Comparison of ENCODE assay signal across 8 cellular contexts in genomic region chr20:1437222-1437904, GRCh38. TPM values are rescaled to one million over a fixed set of nuclear protein-coding genes. Genes with fewer than 3 reads are reported as not detected.
DNase-seq lines count a peak whose midpoint lies in the region; ATAC-seq and TF ChIP-seq lines count a peak whose summit lies in the region.

No MANE protein-coding gene starts in this region.

- H3K9me3 ChIP-seq in DND-41 (ENCODE audit: insufficient read depth, low read length, severe bottlenecking) (no peaks in the 10 kb centered on the region), Panc1 (ENCODE audit: control insufficient read depth, insufficient read depth, low read depth, low read length) (peaks cover 20% of the 10 kb centered on the region; the same call in 1 of the 2 replicates), esophagus squamous epithelium (no peaks in the 10 kb centered on the region)

- H3K27ac Mint-ChIP-seq in natural killer cell treated with Interleukin-12 subunit alpha and Interleukin-12 subunit beta and Interleukin-15 and Interleukin-18, amount 100 ng/mL, for 72 hours, result no peak overlapping the region

- TF ChIP-seq EP300 in Ishikawa (IDR thresholded peaks at IDR 0.05; ENCODE audit: borderline replicate concordance), result no peak

- H3K9ac ChIP-seq in DND-41 (ENCODE audit: low read depth, low read length), result no peak overlapping the region

- TF ChIP-seq CTCF in DND-41 (IDR thresholded peaks at IDR 0.05; ENCODE audit: borderline replicate concordance, extremely low read depth, low read length, poor library complexity, severe bottlenecking) (peak; percentile 97), Panc1 (IDR thresholded peaks at IDR 0.05) (peak; percentile 95), esophagus squamous epithelium (IDR thresholded peaks at IDR 0.05) (peak; percentile 65 to 88 (median 82))

- no TSS peak for BruUV-seq in Panc1 (replicated peaks; lab: Mats Ljungman, UMichigan)

- H3K4me3 ChIP-seq in DND-41 (ENCODE audit: low read depth in 1 of 2, low read length in 2 of 2) (no peak overlapping the region), Panc1 (ENCODE audit: low read depth in 2 of 2, low read length in 2 of 2) (no peak overlapping the region), esophagus squamous epithelium (no peak overlapping the region)

- POLR2A ChIA-PET in Panc1 (lab: Charles Lee), result interaction anchor here (1.0 kb wide), 1 partner anchor 46 kb away, joined by 3 read pairs; no protein-coding TSS in a partner anchor

- peaks cover 13 to 20% of the 10 kb centered on the region in 2 donors for H3K27me3 Mint-ChIP-seq in natural killer cell treated with Interleukin-12 subunit alpha and Interleukin-12 subunit beta and Interleukin-15 and Interleukin-18, amount 100 ng/mL, for 72 hours

- peak; percentile 94 for TF ChIP-seq RAD21 in Ishikawa (IDR thresholded peaks at IDR 0.05; ENCODE audit: low read depth)

- ATAC-seq in DND-41 (ENCODE audit: insufficient read depth, low read depth) (peak; percentile 53), Panc1 (peak; percentile 84), GM18909 (IDR thresholded peaks at IDR 0.05; ENCODE audit: poor library complexity, unreplicated experiment) (no peak)
- ATAC-seq in natural killer cell treated with Interleukin-12 subunit alpha and Interleukin-12 subunit beta and Interleukin-15 and Interleukin-18, amount 100 ng/mL, for 72 hours, result peak; percentile 65 to 74

- DNase-seq in DND-41 (peak; percentile 78), Panc1 (ENCODE audit: low read depth, low spot score) (peak; percentile 78), esophagus squamous epithelium (lab: John Stamatoyannopoulos, UW) (peak; percentile 19)
- DNase-seq in activated T-cell treated with anti-CD3 and anti-CD28 coated beads, Interleukin-2, amount 50 U/mL, for 1 hour, result peak; percentile 79
- DNase-seq in natural killer cell treated with Interleukin-12 subunit alpha and Interleukin-12 subunit beta and Interleukin-15 and Interleukin-18, amount 100 ng/mL, for 72 hours (ENCODE audit: low spot score), result peak; percentile 85
- peak; percentile 48 to 78 (median 70) for DNase-seq in stimulated activated naive CD4-positive, alpha-beta T cell (lab: John Stamatoyannopoulos, UW)

- in situ Hi-C loops in Panc1 (cut with HindIII; ENCODE audit: low pct_unique_long_range_greater_than_20kb, low sequenced_read_pairs), result no loop called here

- H3K4me1 Mint-ChIP-seq in natural killer cell treated with Interleukin-12 subunit alpha and Interleukin-12 subunit beta and Interleukin-15 and Interleukin-18, amount 100 ng/mL, for 72 hours (ENCODE audit: low read depth in 2 of 2), result peaks cover 23 to 25% of the 10 kb centered on the region in 2 donors

- 48 to 54% methylated on average over 7 of the region's 7 CpGs for WGBS in esophagus squamous epithelium, 2 donors

- intact Hi-C loops in Panc1 (cut with micrococcal nuclease; ENCODE audit: unreplicated experiment) (loop anchor here (1.0 to 10.0 kb wide), 3 partner anchors 45 to 124 kb away; partner anchors contain the start of gene FKBP1A), esophagus squamous epithelium (cut with DNase I) (no loop called here)

- no peaks in the 10 kb centered on the region for H3K9me3 Mint-ChIP-seq in natural killer cell treated with Interleukin-12 subunit alpha and Interleukin-12 subunit beta and Interleukin-15 and Interleukin-18, amount 100 ng/mL, for 72 hours

- no peak overlapping the region for H2AFZ ChIP-seq in DND-41 (ENCODE audit: low read depth, low read length)

- H3K4me1 ChIP-seq in DND-41 (ENCODE audit: insufficient read depth, low read length) (peaks cover 24% of the 10 kb centered on the region), Panc1 (ENCODE audit: control insufficient read depth, insufficient read depth, low read length) (peaks cover 10% of the 10 kb centered on the region), esophagus squamous epithelium (no peaks in the 10 kb centered on the region)

- no peak for TF ChIP-seq POLR2A in esophagus squamous epithelium (IDR thresholded peaks at IDR 0.05)

- H3K36me3 ChIP-seq in DND-41 (ENCODE audit: insufficient read depth, low read length) (peaks cover 16% of the 10 kb centered on the region; the same call in 1 of the 2 replicates), Panc1 (ENCODE audit: control insufficient read depth, insufficient read depth, low read length) (no peaks in the 10 kb centered on the region), esophagus squamous epithelium (peaks cover 3 to 39% (median 13%) of the 10 kb centered on the region in 3 donors)

- CTCF ChIA-PET in Panc1 (lab: Charles Lee), result interaction anchor here (0.6 to 2.0 kb wide), 5 partner anchors 45 to 127 kb away, joined by 3 to 5 read pairs (median 3); no protein-coding TSS in a partner anchor

- H3K36me3 Mint-ChIP-seq in natural killer cell treated with Interleukin-12 subunit alpha and Interleukin-12 subunit beta and Interleukin-15 and Interleukin-18, amount 100 ng/mL, for 72 hours, result peaks cover 11% of the 10 kb centered on the region

- no peak overlapping the region for H3K4me2 ChIP-seq in DND-41 (ENCODE audit: insufficient read depth, low read length)

- H3K4me3 Mint-ChIP-seq in natural killer cell treated with Interleukin-12 subunit alpha and Interleukin-12 subunit beta and Interleukin-15 and Interleukin-18, amount 100 ng/mL, for 72 hours, result no peak overlapping the region

- no peaks in the 10 kb centered on the region for H3K79me2 ChIP-seq in DND-41 (ENCODE audit: insufficient read depth, low read length)

- H3K27ac ChIP-seq in DND-41 (ENCODE audit: low read length) (no peak overlapping the region), Panc1 (ENCODE audit: low read length) (peak overlapping the region; percentile 69), esophagus squamous epithelium (no peak overlapping the region)

- H4K20me1 ChIP-seq in DND-41 (ENCODE audit: insufficient read depth, low read length), result peaks cover 3% of the 10 kb centered on the region; the same call in 1 of the 2 replicates

- H3K27me3 ChIP-seq in DND-41 (ENCODE audit: insufficient read depth, low read length, poor library complexity) (no peaks in the 10 kb centered on the region), Panc1 (ENCODE audit: control insufficient read depth, insufficient read depth, low read length) (no peaks in the 10 kb centered on the region), esophagus squamous epithelium (no peaks in the 10 kb centered on the region)

TF ChIP-seq in Ishikawa, 13 proteins besides CTCF, POLR2A, EP300 and RAD21:
- TF ChIP-seq ZBTB7A (IDR thresholded peaks at IDR 0.05; ENCODE audit: low read depth), result no peak
- TF ChIP-seq TCF12 (IDR thresholded peaks at IDR 0.05; ENCODE audit: low read depth), result no peak
- TF ChIP-seq TEAD4 (IDR thresholded peaks at IDR 0.05), result no peak
- no peak for TF ChIP-seq YY1 (IDR thresholded peaks at IDR 0.05; ENCODE audit: low read depth)

RNA-seq across cellular contexts. Expression of gene NSFL1C, which starts 29.3 kb away (rescaled TPM):
- total RNA-seq in Panc1 (2021; ENCODE audit: unreplicated experiment), result 151 TPM
- 146 TPM for polyA plus RNA-seq in Panc1 (2012; ENCODE audit: insufficient read length)
- total RNA-seq in esophagus squamous epithelium, result 10 to 100 TPM; 41.5 to 65.6 (median 59.3) TPM
- 10 to 100 TPM; 73.6 to 99.9 TPM for total RNA-seq in natural killer cell treated with Interleukin-12 subunit alpha and Interleukin-12 subunit beta and Interleukin-15 and Interleukin-18, amount 100 ng/mL, for 72 hours

RNA-seq across cellular contexts. Expression of gene FKBP1A, which starts 44.5 kb away (rescaled TPM):
- total RNA-seq in Panc1 (2021; ENCODE audit: unreplicated experiment) (695 TPM), esophagus squamous epithelium (100 to 1,000 TPM in 3 of 4 donors, 10 to 100 TPM in 1; 76.2 to 132 (median 102) TPM)
- polyA plus RNA-seq in Panc1 (2012; ENCODE audit: insufficient read length), result 830 TPM
- 100 to 1,000 TPM; 167 to 229 TPM for total RNA-seq in natural killer cell treated with Interleukin-12 subunit alpha and Interleukin-12 subunit beta and Interleukin-15 and Interleukin-18, amount 100 ng/mL, for 72 hours

RNA-seq across cellular contexts. Expression of gene SIRPB2, which starts 53.9 kb away (rescaled TPM):
- total RNA-seq in Panc1 (2021; ENCODE audit: unreplicated experiment) (not detected), esophagus squamous epithelium (1 to 10 TPM; 1.2 to 5.9 (median 1.9) TPM)
- not detected for polyA plus RNA-seq in Panc1 (2012; ENCODE audit: insufficient read length)
- not detected for total RNA-seq in natural killer cell treated with Interleukin-12 subunit alpha and Interleukin-12 subunit beta and Interleukin-15 and Interleukin-18, amount 100 ng/mL, for 72 hours

Comparison
In these comparisons a context has a peak if more than half of its experiments do, and no peak if none do; other contexts are left out.
1. DNase-seq: peak in every context shown above with its lines; median percentile 85 in natural killer cell treated with Interleukin-12 subunit alpha and Interleukin-12 subunit beta and Interleukin-15 and Interleukin-18, amount 100 ng/mL, for 72 hours; 79 in activated T-cell treated with anti-CD3 and anti-CD28 coated beads, Interleukin-2, amount 50 U/mL, for 1 hour; 78 in DND-41; 78 in Panc1; 70 in stimulated activated naive CD4-positive, alpha-beta T cell; 19 in esophagus squamous epithelium.